In genomic region chr17:42422412-42422957, GRCh38 we compare ENCODE assay signal across 8 cellular contexts. TPM values are rescaled to one million over a fixed set of nuclear protein-coding genes. Genes with fewer than 3 reads are reported as not detected.
DNase-seq lines count a peak whose midpoint lies in the region; ATAC-seq, FAIRE-seq and TF ChIP-seq lines count a peak whose summit lies in the region.

No MANE protein-coding gene starts in this region.

- TF ChIP-seq POLR2A in adrenal gland (IDR thresholded peaks at IDR 0.05): no peak

- peaks cover 23 to 30% of the 10 kb centered on the region in 2 donors for H3K27me3 Mint-ChIP-seq in CD8-positive, alpha-beta memory T cell

- peak overlapping the region; percentile 43 for H3K27ac ChIP-seq in CD8-positive, alpha-beta memory T cell (ENCODE audit: low read depth, low read length)
- H3K27ac ChIP-seq in adrenal gland: peak overlapping the region; percentile 71 to 96 (median 89)
- no peak overlapping the region for H3K27ac ChIP-seq in iPS-18a (ENCODE audit: low read length)
- peak overlapping the region in 1 of 2 donors; percentile 92 for H3K27ac ChIP-seq in small intestine (ENCODE audit: low read depth in 1 of 2, low read length in 1 of 2)

- no peaks in the 10 kb centered on the region for H3K9me3 Mint-ChIP-seq in CD8-positive, alpha-beta memory T cell

- peaks cover 13% of the 10 kb centered on the region for H3K27me3 ChIP-seq in CD8-positive, alpha-beta memory T cell (ENCODE audit: insufficient read depth, low read length, poor library complexity, severe bottlenecking)
- no peaks in the 10 kb centered on the region for H3K27me3 ChIP-seq in MG63
- no peaks in the 10 kb centered on the region for H3K27me3 ChIP-seq in adrenal gland
- H3K27me3 ChIP-seq in iPS-18a (ENCODE audit: control insufficient read depth, insufficient read depth, low read length): peaks cover 46% of the 10 kb centered on the region
- peaks cover 0 to 4% of the 10 kb centered on the region in 2 donors for H3K27me3 ChIP-seq in small intestine (ENCODE audit: control insufficient read depth in 2 of 2, insufficient read depth in 2 of 2, low read length in 2 of 2)

- H3K4me3 ChIP-seq in CD8-positive, alpha-beta memory T cell (ENCODE audit: low read length): peak overlapping the region; percentile 60
- H3K4me3 ChIP-seq in MG63: peak overlapping the region; percentile 100
- H3K4me3 ChIP-seq in adrenal gland: peak overlapping the region; percentile 57 to 88 (median 72)
- H3K4me3 ChIP-seq in iPS-18a (ENCODE audit: low read length): peak overlapping the region; percentile 78
- peak overlapping the region; percentile 55 to 68 for H3K4me3 ChIP-seq in small intestine (ENCODE audit: low read depth in 1 of 2, low read length in 2 of 2)

- CTCF ChIA-PET in CD8-positive, alpha-beta memory T cell (lab: Charles Lee): interaction anchor here (1.1 to 1.9 kb wide), 7 partner anchors 9 to 107 kb away, joined by 4 to 8 read pairs (median 6); no protein-coding TSS in a partner anchor

- WGBS in adrenal gland, 4 donors: 0 to 2% (median 0%) methylated on average over 8 to 44 of the region's 44 CpGs
- WGBS in small intestine, 3 donors: 0 to 1% (median 0%) methylated on average over 42 to 44 of the region's 44 CpGs

- TF ChIP-seq CTCF in adrenal gland (IDR thresholded peaks at IDR 0.05): no peak

- peaks cover 8% of the 10 kb centered on the region for H3K4me1 ChIP-seq in CD8-positive, alpha-beta memory T cell (ENCODE audit: insufficient read depth, low read length)
- H3K4me1 ChIP-seq in adrenal gland (replicated peaks in 1 of 2): peaks cover 5 to 7% of the 10 kb centered on the region in 2 donors
- H3K4me1 ChIP-seq in iPS-18a (ENCODE audit: control insufficient read depth, low read depth, low read length): peaks cover 5% of the 10 kb centered on the region
- H3K4me1 ChIP-seq in small intestine (ENCODE audit: control insufficient read depth in 2 of 2, insufficient read depth in 1 of 2, low read depth in 1 of 2, low read length in 1 of 2): peaks cover 0 to 2% of the 10 kb centered on the region in 2 donors

- POLR2A ChIA-PET in CD8-positive, alpha-beta memory T cell (lab: Charles Lee): interaction anchor here (0.5 to 0.9 kb wide), 2 partner anchors 8 to 239 kb away, joined by 3 to 4 read pairs; no protein-coding TSS in a partner anchor

- no peaks in the 10 kb centered on the region for H3K36me3 ChIP-seq in CD8-positive, alpha-beta memory T cell (ENCODE audit: insufficient read depth, low read length)
- H3K36me3 ChIP-seq in MG63 (peaks cover 51% of the 10 kb centered on the region), adrenal gland (replicated peaks in 1 of 2) (no peaks in the 10 kb centered on the region), iPS-18a (ENCODE audit: control insufficient read depth, low read depth, low read length) (no peaks in the 10 kb centered on the region), small intestine (ENCODE audit: control insufficient read depth in 2 of 2, insufficient read depth in 2 of 2, low read length in 2 of 2) (no peaks in the 10 kb centered on the region)

- no peak for ATAC-seq in HG02852 (IDR thresholded peaks at IDR 0.05; ENCODE audit: unreplicated experiment)

- no peaks in the 10 kb centered on the region for H3K36me3 Mint-ChIP-seq in CD8-positive, alpha-beta memory T cell

- no peaks in the 10 kb centered on the region for H3K9me3 ChIP-seq in CD8-positive, alpha-beta memory T cell (ENCODE audit: low read length)
- no peaks in the 10 kb centered on the region for H3K9me3 ChIP-seq in MG63
- H3K9me3 ChIP-seq in adrenal gland (replicated peaks in 1 of 3): no peaks in the 10 kb centered on the region
- no peaks in the 10 kb centered on the region for H3K9me3 ChIP-seq in iPS-18a (ENCODE audit: control insufficient read depth, low read depth, low read length)
- H3K9me3 ChIP-seq in small intestine (ENCODE audit: control insufficient read depth, low read depth): no peaks in the 10 kb centered on the region

- intact Hi-C loops in adrenal gland (cut with DNase I): loop anchor here in 1 of 2 donors (5.0 kb wide), 1 partner anchor 100 kb away; no protein-coding TSS in a partner anchor

- H3K4me1 Mint-ChIP-seq in CD8-positive, alpha-beta memory T cell: peaks cover 5 to 20% (median 9%) of the 10 kb centered on the region in 3 donors

- peak overlapping the region; percentile 42 for H3K9ac ChIP-seq in iPS-18a (ENCODE audit: low read length)

- H3K4me3 Mint-ChIP-seq in CD8-positive, alpha-beta memory T cell: peak overlapping the region; percentile 55 to 88 (median 82)

- H3K27ac Mint-ChIP-seq in CD8-positive, alpha-beta memory T cell: peak overlapping the region in 2 of 8 donors; percentile 28 to 29

- no peak for FAIRE-seq in small intestine (lab: Jason Lieb, UNC)

- DNase-seq in CD8-positive, alpha-beta memory T cell: peak in 1 of 5 donors; percentile 13
- DNase-seq in MG63: peak; percentile 47
- DNase-seq in adrenal gland: peak; percentile 45 to 66 (median 59)
- peak; percentile 56 for DNase-seq in small intestine
- DNase-seq in NK-92 (lab: John Stamatoyannopoulos, UW; ENCODE audit: unreplicated experiment): no peak
- no peak for DNase-seq in NCI-H226

RNA-seq across cellular contexts. Expression of gene CAVIN1, which starts 0.6 kb away (rescaled TPM):
- under 1 TPM; 0.18 to 0.22 TPM for total RNA-seq in CD8-positive, alpha-beta memory T cell
- not detected for polyA plus RNA-seq in CD8-positive, alpha-beta memory T cell
- 799 and 958 TPM in 2 replicates for total RNA-seq in MG63 (2014; rRNA removed; shearing (Covaris generic); ENCODE audit: low replicate concordance)
- 100 to 1,000 TPM in 7 of 8 donors, 10 to 100 TPM in 1; 62.0 to 206 (median 162) TPM for total RNA-seq in adrenal gland
- polyA plus RNA-seq in adrenal gland (100 to 1,000 TPM in 1 of 3 donors, 10 to 100 TPM in 2; 37.0 to 103 (median 79.8) TPM), small intestine (10 to 100 TPM in 2 of 3 donors, 1 to 10 TPM in 1; 2.7 to 81.0 (median 12.2) TPM)

RNA-seq across cellular contexts. Expression of gene STAT3, which starts 34.2 kb away (rescaled TPM):
- 100 to 1,000 TPM; 148 to 155 TPM for total RNA-seq in CD8-positive, alpha-beta memory T cell
- polyA plus RNA-seq in CD8-positive, alpha-beta memory T cell: 166 TPM
- total RNA-seq in MG63 (2014; rRNA removed; shearing (Covaris generic); ENCODE audit: low replicate concordance): 59.9 and 66.2 TPM in 2 replicates
- 100 to 1,000 TPM; 132 to 282 (median 196) TPM for total RNA-seq in adrenal gland
- polyA plus RNA-seq in adrenal gland: 100 to 1,000 TPM in 1 of 3 donors, 10 to 100 TPM in 2; 49.0 to 132 (median 49.3) TPM
- polyA plus RNA-seq in small intestine: 10 to 100 TPM; 49.0 to 76.5 (median 55.7) TPM

RNA-seq across cellular contexts. Expression of gene ATP6V0A1, which starts 36.2 kb away (rescaled TPM):
- 1 to 10 TPM; 3.0 to 3.6 TPM for total RNA-seq in CD8-positive, alpha-beta memory T cell
- 5.5 TPM for polyA plus RNA-seq in CD8-positive, alpha-beta memory T cell
- total RNA-seq in MG63 (2014; rRNA removed; shearing (Covaris generic); ENCODE audit: low replicate concordance): 15.9 and 28.0 TPM in 2 replicates
- 100 to 1,000 TPM in 3 of 8 donors, 10 to 100 TPM in 5; 42.9 to 126 (median 97.0) TPM for total RNA-seq in adrenal gland
- polyA plus RNA-seq in adrenal gland (100 to 1,000 TPM in 1 of 3 donors, 10 to 100 TPM in 2; 61.6 to 126 (median 81.6) TPM), small intestine (10 to 100 TPM; 38.7 to 85.9 (median 52.4) TPM)

Comparison
In these comparisons a context has a peak if more than half of its experiments do, and no peak if none do; other contexts are left out.
1. DNase-seq: peak in MG63 (single experiment), adrenal gland (7 of 7) and small intestine (single experiment); none in NK-92 (single experiment) and NCI-H226 (single experiment).
2. RNA of gene CAVIN1, which starts 0.6 kb away (total RNA-seq): 799 to 958 TPM in MG63 and 62.0 to 206 TPM in adrenal gland; 0.18 to 0.22 TPM in CD8-positive, alpha-beta memory T cell; every median in the first group is over 10 times any median in the second.
3. Peak in every context shown above with its lines, with median percentiles within 50 percentile points of each other: H3K4me3 ChIP-seq.